8 cellular contexts compared by ENCODE assay signal in genomic region chr17:81398170-81398854, GRCh38. TPM values are rescaled to one million over a fixed set of nuclear protein-coding genes. Genes with fewer than 3 reads are reported as not detected.
DNase-seq lines count a peak whose midpoint lies in the region; ATAC-seq, FAIRE-seq and TF ChIP-seq lines count a peak whose summit lies in the region.

No MANE protein-coding gene starts in this region.

- no peaks in the 10 kb centered on the region for H3K9me1 ChIP-seq in endothelial cell of umbilical vein (replicated peaks; ENCODE audit: control insufficient read depth, extremely low read depth, insufficient read depth, low read length)

- H3K4me2 ChIP-seq in PC-9 (peak overlapping the region; percentile 96), endothelial cell of umbilical vein (ENCODE audit: insufficient read depth, low read length) (peak overlapping the region; percentile 91), neural progenitor cell (peak overlapping the region; percentile 98)

- H3K36me3 ChIP-seq in PC-9 (ENCODE audit: low read depth) (no peaks in the 10 kb centered on the region), endothelial cell of umbilical vein (ENCODE audit: control insufficient read depth in 2 of 2, extremely low read depth in 1 of 2, insufficient read depth in 2 of 2, low read length in 2 of 2) (no peaks in the 10 kb centered on the region), neural progenitor cell (no peaks in the 10 kb centered on the region)

- H3K79me2 ChIP-seq in PC-9 (ENCODE audit: low read depth) = peaks cover 65% of the 10 kb centered on the region
- H3K79me2 ChIP-seq in endothelial cell of umbilical vein (ENCODE audit: control insufficient read depth, insufficient read depth, low read length) = peaks cover 39% of the 10 kb centered on the region
- H3K79me2 ChIP-seq in neural progenitor cell (ENCODE audit: low read depth) = peaks cover 76% of the 10 kb centered on the region

- FAIRE-seq in endothelial cell of umbilical vein (lab: Jason Lieb, UNC) = peak; percentile 18

- peak overlapping the region; percentile 100 for H3K27ac Mint-ChIP-seq in neural progenitor cell

- H2AFZ ChIP-seq in PC-9 (peak overlapping the region; percentile 64), endothelial cell of umbilical vein (ENCODE audit: low read depth, low read length) (peak overlapping the region; percentile 33), neural progenitor cell (replicated peaks) (no peak overlapping the region)

- peaks cover 2% of the 10 kb centered on the region for H3K9me3 Mint-ChIP-seq in neural progenitor cell

- TF ChIP-seq CTCF in PC-9 (conservative IDR thresholded peaks at IDR 0.05) (no peak), endothelial cell of umbilical vein (IDR thresholded peaks at IDR 0.05; ENCODE audit: extremely low read depth in 1 of 2, insufficient read depth in 1 of 2, low read depth in 1 of 2, low read length in 2 of 2) (no peak), neural progenitor cell (IDR thresholded peaks at IDR 0.05) (no peak), GM13977 (IDR thresholded peaks at IDR 0.05; ENCODE audit: extremely low read depth, insufficient read depth, missing control alignments) (no peak)

- POLR2A ChIA-PET in PC-9 (lab: Charles Lee; ENCODE audit: unreplicated experiment) = interaction anchor here (0.6 kb wide), 1 partner anchor 53 kb away, joined by 6 read pairs; no protein-coding TSS in a partner anchor
- POLR2A ChIA-PET in endothelial cell of umbilical vein (lab: Charles Lee) = no interaction called here

- intact Hi-C loops in PC-9 (cut with micrococcal nuclease; ENCODE audit: unreplicated experiment) (loop anchor here (5.0 to 10.0 kb wide), 2 partner anchors 146 to 166 kb away; no protein-coding TSS in a partner anchor), endothelial cell of umbilical vein (cut with micrococcal nuclease) (no loop called here)

- H3K9me3 ChIP-seq in PC-9 (ENCODE audit: insufficient read depth, low read depth) = no peaks in the 10 kb centered on the region
- no peaks in the 10 kb centered on the region for H3K9me3 ChIP-seq in endothelial cell of umbilical vein (replicated peaks; ENCODE audit: control insufficient read depth, insufficient read depth, low read length)
- no peaks in the 10 kb centered on the region for H3K9me3 ChIP-seq in neural progenitor cell (ENCODE audit: low read depth)

- H3F3A ChIP-seq in PC-9 (ENCODE audit: insufficient read depth, low read depth) (no peaks in the 10 kb centered on the region), neural progenitor cell (ENCODE audit: low read depth) (peaks cover 79% of the 10 kb centered on the region)

- H3K4me3 Mint-ChIP-seq in neural progenitor cell = peak overlapping the region; percentile 99

- H3K9ac ChIP-seq in endothelial cell of umbilical vein (replicated peaks; ENCODE audit: extremely low read depth, insufficient read depth, low read length) (peak overlapping the region; percentile 81), neural progenitor cell (peak overlapping the region; percentile 4)

- no peaks in the 10 kb centered on the region for H4K20me1 ChIP-seq in PC-9 (ENCODE audit: insufficient read depth)
- H4K20me1 ChIP-seq in endothelial cell of umbilical vein (replicated peaks; ENCODE audit: control insufficient read depth, extremely low read depth, insufficient read depth, low read length) = no peaks in the 10 kb centered on the region
- H4K20me1 ChIP-seq in neural progenitor cell (ENCODE audit: low read depth) = peaks cover 70% of the 10 kb centered on the region

- H3K27me3 ChIP-seq in PC-9 (ENCODE audit: insufficient read depth, low read depth) = no peaks in the 10 kb centered on the region
- no peaks in the 10 kb centered on the region for H3K27me3 ChIP-seq in endothelial cell of umbilical vein (ENCODE audit: control insufficient read depth in 2 of 2, insufficient read depth in 2 of 2, low read length in 2 of 2)
- peaks cover 37% of the 10 kb centered on the region for H3K27me3 ChIP-seq in neural progenitor cell

- H3K27me3 Mint-ChIP-seq in neural progenitor cell (ENCODE audit: insufficient read depth, low read depth) = peaks cover 26% of the 10 kb centered on the region

- CTCF ChIA-PET in PC-9 (lab: Charles Lee) = interaction anchor here (0.7 to 1.5 kb wide), 2 partner anchors 86 to 304 kb away, joined by 3 to 4 read pairs; no protein-coding TSS in a partner anchor
- CTCF ChIA-PET in endothelial cell of umbilical vein (lab: Charles Lee) = interaction anchor here (0.6 to 7.3 kb wide), 8 partner anchors 14 to 117 kb away, joined by 3 to 58 read pairs (median 5); no protein-coding TSS in a partner anchor

- H3K4me1 ChIP-seq in PC-9 (replicated peaks; ENCODE audit: insufficient read depth) (peaks cover 14% of the 10 kb centered on the region), endothelial cell of umbilical vein (ENCODE audit: control insufficient read depth, extremely low read depth, insufficient read depth, low read length) (peaks cover 31% of the 10 kb centered on the region), neural progenitor cell (peaks cover 40% of the 10 kb centered on the region)

- DNase-seq in Daoy (ENCODE audit: low read depth) (peak; percentile 77), PC-9 (peak in 1 of 2 experiments; percentile 51), endothelial cell of umbilical vein (ENCODE audit: low read depth, low spot score) (peak; percentile 51), neural progenitor cell (ENCODE audit: low spot score) (peak; percentile 75), GM13977 (ENCODE audit: low spot score) (no peak), DMS153 (lab: John Stamatoyannopoulos, UW) (no peak), NCI-H226 (no peak)

- peaks cover 11% of the 10 kb centered on the region for H3K36me3 Mint-ChIP-seq in neural progenitor cell

- no peak for TF ChIP-seq POLR2A in endothelial cell of umbilical vein (IDR thresholded peaks at IDR 0.05; ENCODE audit: low read depth, low read length)

- ATAC-seq in HG03097 (IDR thresholded peaks at IDR 0.05; ENCODE audit: low FRiP score, unreplicated experiment) = no peak

- H3K4me3 ChIP-seq in PC-9 (peak overlapping the region; percentile 78), endothelial cell of umbilical vein (replicated peaks in 1 of 3; ENCODE audit: insufficient read depth in 1 of 3, low read depth in 1 of 3, low read length in 3 of 3) (peak overlapping the region; percentile 60 to 76 (median 65)), neural progenitor cell (peak overlapping the region; percentile 96)

- H3K4me1 Mint-ChIP-seq in neural progenitor cell = peaks cover 36% of the 10 kb centered on the region

- H3K9me2 ChIP-seq in PC-9 (ENCODE audit: insufficient read depth) = no peaks in the 10 kb centered on the region

- H3K27ac ChIP-seq in PC-9 = peak overlapping the region; percentile 73
- peak overlapping the region; percentile 85 for H3K27ac ChIP-seq in endothelial cell of umbilical vein (ENCODE audit: insufficient read depth, low read depth, low read length)
- H3K27ac ChIP-seq in neural progenitor cell = peak overlapping the region; percentile 100

- in situ Hi-C loops in GM13977 (cut with MboI; ENCODE audit: low pct_unique_long_range_greater_than_20kb, low sequenced_read_pairs, unreplicated experiment) = no loop called here

- dilution Hi-C loops in endothelial cell of umbilical vein (cut with MboI; ENCODE audit: extremely low pct_ligation_motif_present, low sequenced_read_pairs) = no loop called here

- BruUV-seq in PC-9 (replicated peaks; lab: Mats Ljungman, UMichigan) = no TSS peak
- no TSS peak for BruUV-seq in endothelial cell of umbilical vein (replicated peaks; lab: Mats Ljungman, UMichigan)

TF ChIP-seq in endothelial cell of umbilical vein, 7 proteins besides CTCF, POLR2A, EP300 and RAD21:
- TF ChIP-seq FOS (IDR thresholded peaks at IDR 0.05; ENCODE audit: borderline replicate concordance, insufficient read depth, low read length) = no peak
- TF ChIP-seq GATA2 (IDR thresholded peaks at IDR 0.05; ENCODE audit: insufficient read depth, insufficient read length, low read depth, low read length) = no peak
- no peak for TF ChIP-seq MAX (IDR thresholded peaks at IDR 0.05; ENCODE audit: insufficient read depth, insufficient read length)
- no peak for TF ChIP-seq MYC (IDR thresholded peaks at IDR 0.05; ENCODE audit: low read depth, low read length)
- TF ChIP-seq JUN (IDR thresholded peaks at IDR 0.05; ENCODE audit: borderline replicate concordance, insufficient read depth, insufficient read length, low read depth) = no peak
- no peak for TF ChIP-seq POLR2AphosphoS5 (IDR thresholded peaks at IDR 0.05; ENCODE audit: insufficient read depth, low read depth, low read length)
- no peak for TF ChIP-seq EZH2 (IDR thresholded peaks at IDR 0.05; ENCODE audit: borderline replicate concordance, low read depth, low read length, severe bottlenecking)

RNA-seq across cellular contexts. Expression of gene BAHCC1, which starts 3.1 kb away (rescaled TPM):
- 6.8 and 11.0 TPM in 2 replicates for total RNA-seq in Daoy (2014; rRNA removed; shearing (Covaris generic))
- total RNA-seq in PC-9 (2021) (33.7 and 35.4 TPM in 2 replicates), endothelial cell of umbilical vein (10.3 and 11.6 TPM in 2 replicates), neural progenitor cell (ENCODE audit: low replicate concordance) (3.4 and 26.3 TPM in 2 replicates)
- polyA plus RNA-seq in endothelial cell of umbilical vein = 4.7 and 7.1 TPM in 2 replicates
- 3.4 and 5.1 TPM in 2 replicates for polyA plus RNA-seq in endothelial cell of umbilical vein (2011; cell fraction: cytosol; rRNA removed)
- polyA plus RNA-seq in endothelial cell of umbilical vein (2011; cell fraction: nucleus; rRNA removed) = 15.2 and 19.3 TPM in 2 replicates
- polyA plus RNA-seq in endothelial cell of umbilical vein (2012) = 3.5 and 3.7 TPM in 2 replicates
- polyA minus RNA-seq in endothelial cell of umbilical vein = 7.4 and 14.0 TPM in 2 replicates
- 8.7 TPM for polyA minus RNA-seq in endothelial cell of umbilical vein (2011; cell fraction: cytosol; rRNA and poly(A)+ RNA removed)
- polyA minus RNA-seq in endothelial cell of umbilical vein (2011; cell fraction: nucleus; rRNA and poly(A)+ RNA removed) = 3.3 and 10.0 TPM in 2 replicates

Comparison
In these comparisons a context has a peak if more than half of its experiments do, and no peak if none do; other contexts are left out.
1. DNase-seq: peak in Daoy (single experiment), endothelial cell of umbilical vein (single experiment) and neural progenitor cell (single experiment); none in GM13977 (single experiment), DMS153 (single experiment) and NCI-H226 (single experiment).
2. Peak in every context shown above with its lines, with median percentiles within 50 percentile points of each other: H3K27ac ChIP-seq, H3K4me2 ChIP-seq and H3K4me3 ChIP-seq.